In genomic region chr6:218153-219018, GRCh38 we compare ENCODE assay signal across 1 cellular context.
TF ChIP-seq lines count a peak whose summit lies in the region.

No MANE protein-coding gene starts in this region.

TF ChIP-seq in GM12878, 131 proteins besides CTCF, POLR2A, EP300 and RAD21 (continued from another document and continues in another):
- TF ChIP-seq ELK1 (IDR thresholded peaks at IDR 0.05; ENCODE audit: low read depth, low read length) (no peak), ZBED1 (IDR thresholded peaks at IDR 0.05; ENCODE audit: borderline replicate concordance) (peak; percentile 73; the same call in 1 of the 2 replicates), FOS (IDR thresholded peaks at IDR 0.05; ENCODE audit: borderline replicate concordance, extremely low read depth, insufficient read length) (no peak), MYC (IDR thresholded peaks at IDR 0.05; ENCODE audit: insufficient read depth, insufficient read length, insufficient replicate concordance, low read length, severe bottlenecking) (no peak), BCL11A (IDR thresholded peaks at IDR 0.05; ENCODE audit: low read depth, low read length) (peak; percentile 37; the same call in 1 of the 2 replicates), EED (IDR thresholded peaks at IDR 0.05; ENCODE audit: low read depth) (peak; percentile 90; the same call in 1 of the 2 replicates), NR2C1 (IDR thresholded peaks at IDR 0.05) (no peak), MLLT1 (IDR thresholded peaks at IDR 0.05) (no peak; the same call in 1 of the 2 replicates), YY1 (IDR thresholded peaks at IDR 0.05; ENCODE audit: low read depth, low read length) (0 out of 2 replicates have a peak, but pooled peaks have one; percentile 25), NBN (IDR thresholded peaks at IDR 0.05) (peak; percentile 35; the same call in 1 of the 2 replicates), HDAC6 (IDR thresholded peaks at IDR 0.05; ENCODE audit: unreplicated experiment) (no peak), HDAC2 (IDR thresholded peaks at IDR 0.05) (no peak), NFXL1 (IDR thresholded peaks at IDR 0.05; ENCODE audit: borderline replicate concordance) (no peak), TBL1XR1 (IDR thresholded peaks at IDR 0.05; ENCODE audit: low read depth, low read length) (no peak; the same call in 1 of the 2 replicates), RAD51 (IDR thresholded peaks at IDR 0.05) (no peak), USF2 (IDR thresholded peaks at IDR 0.05; ENCODE audit: borderline replicate concordance, low read depth, low read length) (no peak), POLR2AphosphoS5 (IDR thresholded peaks at IDR 0.05; ENCODE audit: low read length) (peak; percentile 75), TCF3 (IDR thresholded peaks at IDR 0.05; ENCODE audit: borderline replicate concordance, insufficient read depth, low read depth, low read length) (peak; percentile 95), ASH2L (IDR thresholded peaks at IDR 0.05; ENCODE audit: borderline replicate concordance, low read depth) (no peak), BRCA1 (IDR thresholded peaks at IDR 0.05; ENCODE audit: low read depth, low read length) (no peak), NKRF (conservative IDR thresholded peaks at IDR 0.05) (0 out of 2 replicates have a peak, but pooled peaks have one; percentile 27), ZNF24 (IDR thresholded peaks at IDR 0.05) (0 out of 2 replicates have a peak, but pooled peaks have one; percentile 69), ZNF384 (IDR thresholded peaks at IDR 0.05; ENCODE audit: borderline replicate concordance, low read depth, low read length) (no peak), RCOR1 (conservative IDR thresholded peaks at IDR 0.05; ENCODE audit: low read depth, low read length) (0 out of 2 replicates have a peak, but pooled peaks have one; percentile 51), RUNX3 (IDR thresholded peaks at IDR 0.05; ENCODE audit: low read length) (no peak), HDGF (IDR thresholded peaks at IDR 0.05) (no peak), BACH1 (IDR thresholded peaks at IDR 0.05; ENCODE audit: borderline replicate concordance) (0 out of 2 replicates have a peak, but pooled peaks have one; percentile 21), ZNF274 (IDR thresholded peaks at IDR 0.05; ENCODE audit: insufficient read depth, insufficient read length) (no peak), RELB (IDR thresholded peaks at IDR 0.05; ENCODE audit: low read depth) (no peak; the same call in 1 of the 2 replicates), TCF7 (IDR thresholded peaks at IDR 0.05; ENCODE audit: borderline replicate concordance) (no peak), SREBF1 (IDR thresholded peaks at IDR 0.05; ENCODE audit: low read length) (no peak), SMARCA5 (IDR thresholded peaks at IDR 0.05) (peak; percentile 87), ZNF217 (IDR thresholded peaks at IDR 0.05) (no peak), GABPA (IDR thresholded peaks at IDR 0.05; ENCODE audit: low read depth) (no peak), SIN3A (IDR thresholded peaks at IDR 0.05; ENCODE audit: low read depth, low read length) (no peak), ATF3 (IDR thresholded peaks at IDR 0.05; ENCODE audit: borderline replicate concordance, extremely low read depth, low read depth, low read length) (no peak), PAX8 (IDR thresholded peaks at IDR 0.05) (peak; percentile 44; the same call in 1 of the 2 replicates), NRF1 (conservative IDR thresholded peaks at IDR 0.05; ENCODE audit: low read depth, low read length) (no peak), ZNF622 (IDR thresholded peaks at IDR 0.05) (no peak), JUNB (IDR thresholded peaks at IDR 0.05) (peak; percentile 26; the same call in 1 of the 2 replicates), DPF2 (IDR thresholded peaks at IDR 0.05) (peak; percentile 71), MEF2B (IDR thresholded peaks at IDR 0.05; ENCODE audit: partially characterized antibody, poor library complexity, severe bottlenecking) (peak; percentile 77), E2F4 (IDR thresholded peaks at IDR 0.05; ENCODE audit: low read depth, low read length) (peak; percentile 51; the same call in 1 of the 2 replicates), NR2F1 (conservative IDR thresholded peaks at IDR 0.05) (peak; percentile 76), EGR1 (IDR thresholded peaks at IDR 0.05; ENCODE audit: borderline replicate concordance in 1 of 2, low read depth in 2 of 2, low read length in 2 of 2) (peak in 1 of 2 experiments; percentile 91; a peak in 2 of 3 replicates), WRNIP1 (IDR thresholded peaks at IDR 0.05; ENCODE audit: borderline replicate concordance, low read depth, low read length) (no peak), BHLHE40 (IDR thresholded peaks at IDR 0.05; ENCODE audit: borderline replicate concordance in 1 of 2, low read depth in 2 of 2, low read length in 1 of 2) (peak in 1 of 2 experiments; percentile 33; a peak in 1 of 4 replicates), RB1 (IDR thresholded peaks at IDR 0.05; ENCODE audit: borderline replicate concordance) (peak; percentile 28; the same call in 1 of the 2 replicates), LARP7 (IDR thresholded peaks at IDR 0.05) (no peak), RFX5 (IDR thresholded peaks at IDR 0.05; ENCODE audit: low read depth, low read length) (no peak), REST (IDR thresholded peaks at IDR 0.05; ENCODE audit: low read depth, low read length) (no peak), IKZF1 (conservative IDR thresholded peaks at IDR 0.05) (peak; percentile 77), MEF2A (IDR thresholded peaks at IDR 0.05; ENCODE audit: insufficient read depth, low read depth, low read length) (no peak), ESRRA (IDR thresholded peaks at IDR 0.05; ENCODE audit: low read length) (no peak), SUPT20H (IDR thresholded peaks at IDR 0.05; ENCODE audit: borderline replicate concordance, control insufficient read depth, low read depth, low read length) (no peak), CEBPB (IDR thresholded peaks at IDR 0.05; ENCODE audit: borderline replicate concordance in 1 of 2, low read depth in 2 of 2, low read length in 2 of 2) (no peak), NFIC (IDR thresholded peaks at IDR 0.05; ENCODE audit: low read depth, low read length) (no peak), USF1 (IDR thresholded peaks at IDR 0.05; ENCODE audit: borderline replicate concordance, extremely low read length, insufficient read depth, low read depth, low read length) (no peak), SPI1 (IDR thresholded peaks at IDR 0.05; ENCODE audit: borderline replicate concordance, insufficient read depth, low read depth, low read length) (no peak), SRF (IDR thresholded peaks at IDR 0.05; ENCODE audit: low read depth in 2 of 2, low read length in 2 of 2) (no peak)
